In the genomic region with DNA sequence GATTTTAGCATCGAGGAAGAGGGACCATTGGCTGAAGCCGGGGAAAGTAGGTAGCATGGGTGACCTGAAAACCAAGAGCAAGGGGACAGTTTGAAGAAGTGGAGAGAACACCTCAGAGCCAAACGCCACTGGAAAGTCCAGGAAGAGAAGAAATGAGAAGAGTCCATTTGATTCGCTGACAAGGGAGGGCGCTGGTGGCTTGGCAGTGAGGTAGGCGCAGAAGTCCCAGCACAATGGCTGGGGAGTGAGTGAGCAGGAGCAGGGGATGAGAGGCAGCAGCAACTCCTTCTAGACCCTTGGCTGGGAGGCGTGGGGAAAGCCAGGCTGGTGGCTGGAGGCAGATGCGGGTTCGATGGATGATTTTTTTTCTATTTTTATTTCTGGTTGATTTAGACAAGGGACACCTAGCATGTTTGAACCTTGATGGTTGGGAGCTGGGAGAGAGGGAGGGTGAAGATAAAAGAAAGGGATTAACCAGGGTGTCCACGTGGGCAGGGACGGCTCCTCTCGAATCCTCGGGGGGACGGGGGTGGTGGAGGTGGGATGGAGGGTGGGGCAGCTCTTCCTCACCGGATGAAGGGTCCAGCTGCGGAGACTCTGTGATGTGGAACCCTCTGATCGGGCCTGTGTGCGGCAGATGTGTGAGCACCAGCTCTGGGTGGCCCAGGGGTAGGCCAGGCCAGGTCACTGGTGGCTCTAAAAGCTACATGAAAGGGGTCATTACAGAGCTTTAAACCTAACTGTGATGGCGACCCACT, we compare ENCODE assay signal across 12 cellular contexts.
DNase-seq lines count a peak whose midpoint lies in the region; ATAC-seq and TF ChIP-seq lines count a peak whose summit lies in the region.
"Had no signal": no experiment of that assay in that cellular context is flagged by ENCODE, and none has a peak within 500 bp of the region (broad histone marks: within the 10 kb centered on the region; RNA-seq: fewer than 3 reads in every experiment).

No MANE protein-coding gene starts in this region.

- no peaks in the 10 kb centered on the region for H3F3A ChIP-seq in GM23248 (ENCODE audit: insufficient read depth)

- no CpG with 5 or more reads among the region's 19 CpGs for WGBS in H9 (ENCODE audit: extremely low coverage, insufficient read length, low lambda C conversion rate)
- WGBS in GM23248 (ENCODE audit: low coverage in 1 of 2, low lambda C conversion rate in 2 of 2, missing lambda C conversion rate in 2 of 2), 2 experiments: 94% methylated on average over 16 to 19 of the region's 19 CpGs

- H3K27me3 ChIP-seq in BLaER1 (no peaks in the 10 kb centered on the region), H9 (ENCODE audit: insufficient read depth, low read length) (no peaks in the 10 kb centered on the region; the same call in 1 of the 2 replicates), GM23248 (replicated peaks; ENCODE audit: insufficient read depth) (no peaks in the 10 kb centered on the region)
- H3K27me3 ChIP-seq: ascending aorta had no signal

- peaks cover 5% of the 10 kb centered on the region for H3K27me3 Mint-ChIP-seq in H9 (ENCODE audit: low read depth)

- no peaks in the 10 kb centered on the region for H3K79me1 ChIP-seq in H9 (ENCODE audit: insufficient read depth, low read depth, low read length, poor library complexity, severe bottlenecking)

- H3K36me3 ChIP-seq in BLaER1 (no peaks in the 10 kb centered on the region), GM23248 (ENCODE audit: low read depth) (no peaks in the 10 kb centered on the region)
- H3K36me3 ChIP-seq: ascending aorta had no signal

- H3K4me3 Mint-ChIP-seq in H9: no peak overlapping the region

- no peak overlapping the region for H3K18ac ChIP-seq in H9 (ENCODE audit: insufficient read length, low read depth, low read length)

- H2BK12ac ChIP-seq in H9 (ENCODE audit: insufficient read length, low read depth, low read length): no peak overlapping the region

- no peaks in the 10 kb centered on the region for H3K9me3 Mint-ChIP-seq in H9

- 0 out of 2 replicates have a peak overlapping the region, but pooled peaks have one; percentile 6 for H3K27ac ChIP-seq in BLaER1
- no peak overlapping the region for H3K27ac ChIP-seq in H9 (ENCODE audit: insufficient read length, low read depth, low read length)
- no peak overlapping the region for H3K27ac ChIP-seq in GM23248
- H3K27ac ChIP-seq: ascending aorta had no signal

- peak; percentile 64; the same call in 2 of the 3 replicates for TF ChIP-seq CTCF in H9 (conservative IDR thresholded peaks at IDR 0.05)

- H3K4me3 ChIP-seq in BLaER1 (no peak overlapping the region), GM23248 (no peak overlapping the region)
- H3K4me3 ChIP-seq: ascending aorta had no signal

- no peak overlapping the region for H3K14ac ChIP-seq in H9 (ENCODE audit: insufficient read depth, low read length)

- no peak overlapping the region for H3K9ac ChIP-seq in BLaER1
- H3K9ac ChIP-seq in H9 (ENCODE audit: extremely low read depth, insufficient read length, low read length): no peak overlapping the region
- no peak overlapping the region for H3K9ac ChIP-seq in GM23248

- no peak for ATAC-seq in left ventricle myocardium superior
- ATAC-seq in GM19395 (IDR thresholded peaks at IDR 0.05; ENCODE audit: unreplicated experiment): no peak

- no peak overlapping the region for H3K56ac ChIP-seq in H9 (ENCODE audit: insufficient read length, low read depth, low read length)

- DNase-seq in H9 (peak; percentile 65), iPS-NIHi7 (ENCODE audit: extremely low spot score) (peak; percentile 75), left ventricle myocardium superior (no peak), GM23248 (no peak)
- DNase-seq in activated CD4-positive, alpha-beta T cell treated with anti-CD3 and anti-CD28 coated beads, Interleukin-2, amount 50 U/mL, for 48 hours: peak; percentile 26 to 37
- no peak for DNase-seq in effector CD8-positive, alpha-beta T cell (lab: John Stamatoyannopoulos, UW)
- DNase-seq: DMS 273 treated with DMSO at 0.1 percent for 48 hours, foreskin fibroblast, NCI-H446 treated with DMSO at 0.1 percent for 48 hours had no signal

- no peak overlapping the region for H2BK5ac ChIP-seq in H9 (ENCODE audit: insufficient read length, low read length)

- no peak overlapping the region for H4K91ac ChIP-seq in H9 (ENCODE audit: insufficient read length, low read depth, low read length)

- H4K5ac ChIP-seq in H9 (ENCODE audit: insufficient read length, low read depth, low read length): no peak overlapping the region

- H3K4me2 ChIP-seq in BLaER1 (0 out of 2 replicates have a peak overlapping the region, but pooled peaks have one; percentile 22), H9 (ENCODE audit: insufficient read depth, insufficient read length, low read length) (no peak overlapping the region), GM23248 (ENCODE audit: unreplicated experiment) (no peak overlapping the region)

- H2AK5ac ChIP-seq in H9 (ENCODE audit: insufficient read length, low read length): no peak overlapping the region

- H2BK120ac ChIP-seq in H9 (ENCODE audit: low read depth, low read length, poor library complexity, severe bottlenecking): no peak overlapping the region

- no peak overlapping the region for H3T11ph ChIP-seq in H9 (ENCODE audit: low read length)

- no peak overlapping the region for H2BK20ac ChIP-seq in H9 (ENCODE audit: low read depth, low read length, poor library complexity, severe bottlenecking)

- H2AFZ ChIP-seq in H9 (ENCODE audit: low read length): no peak overlapping the region
- H2AFZ ChIP-seq in GM23248: no peak overlapping the region

- H3K79me2 ChIP-seq in H9 (ENCODE audit: insufficient read depth, low read length) (no peaks in the 10 kb centered on the region), GM23248 (ENCODE audit: insufficient read depth) (no peaks in the 10 kb centered on the region)

- intact Hi-C loops in left ventricle myocardium superior (cut with micrococcal nuclease): no loop called here

- no peaks in the 10 kb centered on the region for H3K36me3 Mint-ChIP-seq in H9 (ENCODE audit: insufficient read depth in 1 of 3, low read depth in 3 of 3)

- no peak overlapping the region for H2BK15ac ChIP-seq in H9 (ENCODE audit: low read depth, low read length)

- H3K4me1 Mint-ChIP-seq in H9: peaks cover 9 to 16% of the 10 kb centered on the region in 2 experiments

- H3K23ac ChIP-seq in H9 (ENCODE audit: insufficient read length, low read depth, low read length): no peak overlapping the region

- H3K4ac ChIP-seq in H9 (ENCODE audit: low read depth, low read length): no peak overlapping the region

- H3K27ac Mint-ChIP-seq in H9: peak overlapping the region in 2 of 3 experiments; percentile 25 to 71; a peak in 2 of 7 replicates

- no peaks in the 10 kb centered on the region for H3K23me2 ChIP-seq in H9 (ENCODE audit: insufficient read length, low read depth, low read length, poor library complexity, severe bottlenecking)

- H3K4me1 ChIP-seq in BLaER1 (peaks cover 49% of the 10 kb centered on the region), H9 (ENCODE audit: insufficient read depth, low read length) (no peaks in the 10 kb centered on the region), GM23248 (ENCODE audit: insufficient read depth) (peaks cover 7% of the 10 kb centered on the region)
- H3K4me1 ChIP-seq: ascending aorta had no signal

- no peaks in the 10 kb centered on the region for H3K9me2 ChIP-seq in GM23248 (ENCODE audit: insufficient read depth)

- no peak overlapping the region for H4K8ac ChIP-seq in H9 (replicated peaks; ENCODE audit: insufficient read length, low read depth, low read length)

- in situ Hi-C loops in GM23248 (cut with MboI): loop anchor here (5.0 to 25.0 kb wide), 2 partner anchors 219 to 709 kb away; no protein-coding TSS in a partner anchor

- no peaks in the 10 kb centered on the region for H4K20me1 ChIP-seq in BLaER1
- no peaks in the 10 kb centered on the region for H4K20me1 ChIP-seq in H9 (ENCODE audit: control insufficient read depth, insufficient read depth, insufficient read length)
- H4K20me1 ChIP-seq in GM23248 (ENCODE audit: insufficient read depth): no peaks in the 10 kb centered on the region

- no peaks in the 10 kb centered on the region for H3K9me3 ChIP-seq in BLaER1
- H3K9me3 ChIP-seq in H9 (ENCODE audit: control insufficient read depth, low read depth, low read length): no peaks in the 10 kb centered on the region
- H3K9me3 ChIP-seq in GM23248 (ENCODE audit: low read depth): no peaks in the 10 kb centered on the region
- H3K9me3 ChIP-seq: ascending aorta had no signal

Comparison
In these comparisons a context has a peak if more than half of its experiments do, and no peak if none do; other contexts are left out.
1. DNase-seq: peak in H9 (single experiment), activated CD4-positive, alpha-beta T cell treated with anti-CD3 and anti-CD28 coated beads, Interleukin-2, amount 50 U/mL, for 48 hours (2 of 2) and iPS-NIHi7 (single experiment); none in left ventricle myocardium superior (single experiment), GM23248 (single experiment) and effector CD8-positive, alpha-beta T cell (single experiment).